18 cellular contexts compared by ENCODE assay signal in genomic region chr2:20107776-20108175, GRCh38.
"Had no signal": no experiment of that assay in that cellular context is flagged by ENCODE, and none has a peak within 500 bp of the region (broad histone marks: within the 10 kb centered on the region; RNA-seq: fewer than 3 reads in every experiment).

No MANE protein-coding gene starts in this region.

- DNase-seq: activated CD4-positive, alpha-beta T cell treated with anti-CD3 and anti-CD28 coated beads, Interleukin-2, amount 10 ng/mL, durations not matched to agents 7 days and 5 days; activated T-cell treated with anti-CD3 and anti-CD28 coated beads, Interleukin-2, amount 50 U/mL, for 1 hour; amniotic stem cell; cerebellar nuclear complex; foreskin melanocyte; heart left ventricle; ovary; stimulated activated CD4-positive, alpha-beta T cell treated with anti-CD3 and anti-CD28 coated beads, Interleukin-15, amount 100 ng/mL, for 24 hours; stomach; T-cell; T1000 had no signal

- H3K9me3 Mint-ChIP-seq: activated naive CD4-positive, alpha-beta T cell treated with anti-CD3 and anti-CD28 coated beads, Interleukin-2, amount 50 U/mL, for 24 hours; T-cell had no signal

- H3K9me3 ChIP-seq: ovary, vagina had no signal

- H3K4me3 Mint-ChIP-seq: activated CD4-positive, alpha-beta T cell treated with anti-CD3 and anti-CD28 coated beads, Interleukin-2, amount 10 ng/mL, durations not matched to agents 7 days and 5 days; activated naive CD4-positive, alpha-beta T cell treated with anti-CD3 and anti-CD28 coated beads, Interleukin-2, amount 50 U/mL, for 24 hours; brain; dendritic cell treated with granulocyte-macrophage colony-stimulating factor and Interleukin-4, amounts not matched to agents 40 ng/mL and 50 ng/mL, for 4 days had no signal

- H3K36me3 Mint-ChIP-seq: activated naive CD4-positive, alpha-beta T cell treated with anti-CD3 and anti-CD28 coated beads, Interleukin-2, amount 50 U/mL, for 24 hours; brain; WTC11 had no signal

- H3K27me3 ChIP-seq: ovary, vagina had no signal

- ATAC-seq: heart left ventricle, left lobe of liver, T-cell had no signal

- H3K36me3 ChIP-seq: heart left ventricle, ovary, stomach, thoracic aorta, vagina had no signal

- H3K4me3 ChIP-seq: ovary, thoracic aorta, vagina had no signal

- H3K4me1 ChIP-seq: vagina had no signal

- H3K27ac Mint-ChIP-seq: activated CD4-positive, alpha-beta T cell treated with anti-CD3 and anti-CD28 coated beads, Interleukin-2, amount 10 ng/mL, durations not matched to agents 7 days and 5 days; activated naive CD4-positive, alpha-beta T cell treated with anti-CD3 and anti-CD28 coated beads, Interleukin-2, amount 50 U/mL, for 24 hours; brain; dendritic cell treated with granulocyte-macrophage colony-stimulating factor and Interleukin-4, amounts not matched to agents 40 ng/mL and 50 ng/mL, for 4 days; T-cell; WTC11 had no signal

- H3K27ac ChIP-seq: heart left ventricle, ovary, stomach, thoracic aorta, vagina had no signal
